Comparison of ENCODE assay signal across 1 cellular context in the genomic region with DNA sequence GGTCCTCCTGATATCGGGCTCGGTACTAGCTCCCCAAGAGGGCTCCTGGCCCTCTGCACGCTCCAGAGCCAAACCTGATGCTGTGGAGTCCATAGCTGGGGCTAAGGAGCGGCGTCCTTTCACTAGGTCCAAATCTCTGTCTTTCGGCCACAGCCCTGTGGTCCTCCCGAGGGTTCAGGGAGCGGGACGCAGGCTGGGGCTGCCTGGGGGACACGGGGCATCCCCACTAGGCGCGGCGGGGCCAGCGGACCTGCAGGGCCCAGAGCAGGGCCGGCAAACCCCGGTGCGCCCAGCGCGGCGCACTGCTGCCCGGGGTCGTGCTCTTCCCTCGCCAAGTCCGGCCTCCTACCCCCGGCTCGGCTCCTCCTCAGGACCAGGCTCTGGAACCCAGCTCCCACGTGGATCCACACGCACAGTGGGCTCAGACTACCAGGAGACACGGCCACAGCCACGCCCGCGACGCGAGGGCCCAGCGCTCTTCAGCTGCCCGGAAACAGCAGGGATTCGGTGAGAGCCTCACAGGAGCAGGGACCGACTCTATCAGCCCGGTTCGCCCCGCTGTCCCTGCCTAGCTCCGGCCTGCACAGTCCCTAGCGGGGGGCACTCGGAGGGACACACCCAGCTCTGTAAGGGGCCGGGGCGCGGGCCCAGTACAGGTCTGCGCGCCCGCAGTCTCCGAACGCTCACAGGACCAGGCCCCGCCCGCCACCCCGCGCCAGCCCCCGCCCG.
TF ChIP-seq lines count a peak whose summit lies in the region.

No MANE protein-coding gene starts in this region.

TF ChIP-seq in HepG2, 621 proteins besides CTCF, POLR2A, EP300 and RAD21 (continued from another document and continues in another):
- TF ChIP-seq, protein P1, sequence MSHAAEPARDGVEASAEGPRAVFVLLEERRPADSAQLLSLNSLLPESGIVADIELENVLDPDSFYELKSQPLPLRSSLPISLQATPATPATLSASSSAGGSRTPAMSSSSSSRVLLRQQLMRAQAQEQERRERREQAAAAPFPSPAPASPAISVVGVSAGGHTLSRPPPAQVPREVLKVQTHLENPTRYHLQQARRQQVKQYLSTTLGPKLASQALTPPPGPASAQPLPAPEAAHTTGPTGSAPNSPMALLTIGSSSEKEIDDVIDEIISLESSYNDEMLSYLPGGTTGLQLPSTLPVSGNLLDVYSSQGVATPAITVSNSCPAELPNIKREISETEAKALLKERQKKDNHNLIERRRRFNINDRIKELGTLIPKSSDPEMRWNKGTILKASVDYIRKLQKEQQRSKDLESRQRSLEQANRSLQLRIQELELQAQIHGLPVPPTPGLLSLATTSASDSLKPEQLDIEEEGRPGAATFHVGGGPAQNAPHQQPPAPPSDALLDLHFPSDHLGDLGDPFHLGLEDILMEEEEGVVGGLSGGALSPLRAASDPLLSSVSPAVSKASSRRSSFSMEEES (CRISPR knock-in tag; IDR thresholded peaks at IDR 0.05): no peak
- TF ChIP-seq, protein P2, sequence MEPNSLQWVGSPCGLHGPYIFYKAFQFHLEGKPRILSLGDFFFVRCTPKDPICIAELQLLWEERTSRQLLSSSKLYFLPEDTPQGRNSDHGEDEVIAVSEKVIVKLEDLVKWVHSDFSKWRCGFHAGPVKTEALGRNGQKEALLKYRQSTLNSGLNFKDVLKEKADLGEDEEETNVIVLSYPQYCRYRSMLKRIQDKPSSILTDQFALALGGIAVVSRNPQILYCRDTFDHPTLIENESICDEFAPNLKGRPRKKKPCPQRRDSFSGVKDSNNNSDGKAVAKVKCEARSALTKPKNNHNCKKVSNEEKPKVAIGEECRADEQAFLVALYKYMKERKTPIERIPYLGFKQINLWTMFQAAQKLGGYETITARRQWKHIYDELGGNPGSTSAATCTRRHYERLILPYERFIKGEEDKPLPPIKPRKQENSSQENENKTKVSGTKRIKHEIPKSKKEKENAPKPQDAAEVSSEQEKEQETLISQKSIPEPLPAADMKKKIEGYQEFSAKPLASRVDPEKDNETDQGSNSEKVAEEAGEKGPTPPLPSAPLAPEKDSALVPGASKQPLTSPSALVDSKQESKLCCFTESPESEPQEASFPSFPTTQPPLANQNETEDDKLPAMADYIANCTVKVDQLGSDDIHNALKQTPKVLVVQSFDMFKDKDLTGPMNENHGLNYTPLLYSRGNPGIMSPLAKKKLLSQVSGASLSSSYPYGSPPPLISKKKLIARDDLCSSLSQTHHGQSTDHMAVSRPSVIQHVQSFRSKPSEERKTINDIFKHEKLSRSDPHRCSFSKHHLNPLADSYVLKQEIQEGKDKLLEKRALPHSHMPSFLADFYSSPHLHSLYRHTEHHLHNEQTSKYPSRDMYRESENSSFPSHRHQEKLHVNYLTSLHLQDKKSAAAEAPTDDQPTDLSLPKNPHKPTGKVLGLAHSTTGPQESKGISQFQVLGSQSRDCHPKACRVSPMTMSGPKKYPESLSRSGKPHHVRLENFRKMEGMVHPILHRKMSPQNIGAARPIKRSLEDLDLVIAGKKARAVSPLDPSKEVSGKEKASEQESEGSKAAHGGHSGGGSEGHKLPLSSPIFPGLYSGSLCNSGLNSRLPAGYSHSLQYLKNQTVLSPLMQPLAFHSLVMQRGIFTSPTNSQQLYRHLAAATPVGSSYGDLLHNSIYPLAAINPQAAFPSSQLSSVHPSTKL (CRISPR knock-in tag; IDR thresholded peaks at IDR 0.05): no peak
- TF ChIP-seq ZNF572 (CRISPR knock-in tag; IDR thresholded peaks at IDR 0.05): 0 out of 2 replicates have a peak, but pooled peaks have one; percentile 52
- TF ChIP-seq, protein P3, sequence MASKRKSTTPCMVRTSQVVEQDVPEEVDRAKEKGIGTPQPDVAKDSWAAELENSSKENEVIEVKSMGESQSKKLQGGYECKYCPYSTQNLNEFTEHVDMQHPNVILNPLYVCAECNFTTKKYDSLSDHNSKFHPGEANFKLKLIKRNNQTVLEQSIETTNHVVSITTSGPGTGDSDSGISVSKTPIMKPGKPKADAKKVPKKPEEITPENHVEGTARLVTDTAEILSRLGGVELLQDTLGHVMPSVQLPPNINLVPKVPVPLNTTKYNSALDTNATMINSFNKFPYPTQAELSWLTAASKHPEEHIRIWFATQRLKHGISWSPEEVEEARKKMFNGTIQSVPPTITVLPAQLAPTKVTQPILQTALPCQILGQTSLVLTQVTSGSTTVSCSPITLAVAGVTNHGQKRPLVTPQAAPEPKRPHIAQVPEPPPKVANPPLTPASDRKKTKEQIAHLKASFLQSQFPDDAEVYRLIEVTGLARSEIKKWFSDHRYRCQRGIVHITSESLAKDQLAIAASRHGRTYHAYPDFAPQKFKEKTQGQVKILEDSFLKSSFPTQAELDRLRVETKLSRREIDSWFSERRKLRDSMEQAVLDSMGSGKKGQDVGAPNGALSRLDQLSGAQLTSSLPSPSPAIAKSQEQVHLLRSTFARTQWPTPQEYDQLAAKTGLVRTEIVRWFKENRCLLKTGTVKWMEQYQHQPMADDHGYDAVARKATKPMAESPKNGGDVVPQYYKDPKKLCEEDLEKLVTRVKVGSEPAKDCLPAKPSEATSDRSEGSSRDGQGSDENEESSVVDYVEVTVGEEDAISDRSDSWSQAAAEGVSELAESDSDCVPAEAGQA (IDR thresholded peaks at IDR 0.05; ENCODE audit: low read depth): no peak
- TF ChIP-seq, protein P3 (CRISPR knock-in tag; IDR thresholded peaks at IDR 0.05; ENCODE audit: borderline replicate concordance): no peak
- no peak for TF ChIP-seq ZSCAN12 (CRISPR knock-in tag; IDR thresholded peaks at IDR 0.05)
- TF ChIP-seq ZNF7 (CRISPR knock-in tag; IDR thresholded peaks at IDR 0.05): no peak
- TF ChIP-seq SRSF1 (optimal IDR thresholded peaks at IDR 0.05; ENCODE audit: low read depth, low read length): no peak
- no peak for TF ChIP-seq SIN3B (IDR thresholded peaks at IDR 0.05; ENCODE audit: low read length)
- peak; percentile 93 for TF ChIP-seq ZBTB38 (CRISPR knock-in tag; IDR thresholded peaks at IDR 0.05)
- no peak for TF ChIP-seq ZSCAN20 (CRISPR knock-in tag; IDR thresholded peaks at IDR 0.05; ENCODE audit: borderline replicate concordance)
- TF ChIP-seq, protein P4, sequence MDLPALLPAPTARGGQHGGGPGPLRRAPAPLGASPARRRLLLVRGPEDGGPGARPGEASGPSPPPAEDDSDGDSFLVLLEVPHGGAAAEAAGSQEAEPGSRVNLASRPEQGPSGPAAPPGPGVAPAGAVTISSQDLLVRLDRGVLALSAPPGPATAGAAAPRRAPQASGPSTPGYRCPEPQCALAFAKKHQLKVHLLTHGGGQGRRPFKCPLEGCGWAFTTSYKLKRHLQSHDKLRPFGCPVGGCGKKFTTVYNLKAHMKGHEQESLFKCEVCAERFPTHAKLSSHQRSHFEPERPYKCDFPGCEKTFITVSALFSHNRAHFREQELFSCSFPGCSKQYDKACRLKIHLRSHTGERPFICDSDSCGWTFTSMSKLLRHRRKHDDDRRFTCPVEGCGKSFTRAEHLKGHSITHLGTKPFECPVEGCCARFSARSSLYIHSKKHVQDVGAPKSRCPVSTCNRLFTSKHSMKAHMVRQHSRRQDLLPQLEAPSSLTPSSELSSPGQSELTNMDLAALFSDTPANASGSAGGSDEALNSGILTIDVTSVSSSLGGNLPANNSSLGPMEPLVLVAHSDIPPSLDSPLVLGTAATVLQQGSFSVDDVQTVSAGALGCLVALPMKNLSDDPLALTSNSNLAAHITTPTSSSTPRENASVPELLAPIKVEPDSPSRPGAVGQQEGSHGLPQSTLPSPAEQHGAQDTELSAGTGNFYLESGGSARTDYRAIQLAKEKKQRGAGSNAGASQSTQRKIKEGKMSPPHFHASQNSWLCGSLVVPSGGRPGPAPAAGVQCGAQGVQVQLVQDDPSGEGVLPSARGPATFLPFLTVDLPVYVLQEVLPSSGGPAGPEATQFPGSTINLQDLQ (CRISPR knock-in tag; IDR thresholded peaks at IDR 0.05): no peak
- TF ChIP-seq HDAC1 (CRISPR knock-in tag; IDR thresholded peaks at IDR 0.05): no peak
- TF ChIP-seq ZNF253 (CRISPR knock-in tag; IDR thresholded peaks at IDR 0.05; ENCODE audit: borderline replicate concordance): no peak
- peak; percentile 10; the same call in 1 of the 2 replicates for TF ChIP-seq SAP130 (CRISPR knock-in tag; IDR thresholded peaks at IDR 0.05; ENCODE audit: low read depth)
- TF ChIP-seq, protein P5, sequence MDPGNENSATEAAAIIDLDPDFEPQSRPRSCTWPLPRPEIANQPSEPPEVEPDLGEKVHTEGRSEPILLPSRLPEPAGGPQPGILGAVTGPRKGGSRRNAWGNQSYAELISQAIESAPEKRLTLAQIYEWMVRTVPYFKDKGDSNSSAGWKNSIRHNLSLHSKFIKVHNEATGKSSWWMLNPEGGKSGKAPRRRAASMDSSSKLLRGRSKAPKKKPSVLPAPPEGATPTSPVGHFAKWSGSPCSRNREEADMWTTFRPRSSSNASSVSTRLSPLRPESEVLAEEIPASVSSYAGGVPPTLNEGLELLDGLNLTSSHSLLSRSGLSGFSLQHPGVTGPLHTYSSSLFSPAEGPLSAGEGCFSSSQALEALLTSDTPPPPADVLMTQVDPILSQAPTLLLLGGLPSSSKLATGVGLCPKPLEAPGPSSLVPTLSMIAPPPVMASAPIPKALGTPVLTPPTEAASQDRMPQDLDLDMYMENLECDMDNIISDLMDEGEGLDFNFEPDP (CRISPR knock-in tag; conservative IDR thresholded peaks at IDR 0.05): no peak
- no peak for TF ChIP-seq ZSCAN31 (CRISPR knock-in tag; IDR thresholded peaks at IDR 0.05; ENCODE audit: low read depth)
- TF ChIP-seq ZMYM4 (CRISPR knock-in tag; IDR thresholded peaks at IDR 0.05): 0 out of 2 replicates have a peak, but pooled peaks have one; percentile 3
- no peak for TF ChIP-seq MTF2 (CRISPR knock-in tag; IDR thresholded peaks at IDR 0.05; ENCODE audit: borderline replicate concordance)
- TF ChIP-seq ADNP (CRISPR knock-in tag; IDR thresholded peaks at IDR 0.05): no peak
- TF ChIP-seq ZNF230 (CRISPR knock-in tag; IDR thresholded peaks at IDR 0.05): no peak
- TF ChIP-seq NFE2L1 (CRISPR knock-in tag; IDR thresholded peaks at IDR 0.05; ENCODE audit: borderline replicate concordance): peak; percentile 56; the same call in 1 of the 2 replicates
- TF ChIP-seq, protein P6, sequence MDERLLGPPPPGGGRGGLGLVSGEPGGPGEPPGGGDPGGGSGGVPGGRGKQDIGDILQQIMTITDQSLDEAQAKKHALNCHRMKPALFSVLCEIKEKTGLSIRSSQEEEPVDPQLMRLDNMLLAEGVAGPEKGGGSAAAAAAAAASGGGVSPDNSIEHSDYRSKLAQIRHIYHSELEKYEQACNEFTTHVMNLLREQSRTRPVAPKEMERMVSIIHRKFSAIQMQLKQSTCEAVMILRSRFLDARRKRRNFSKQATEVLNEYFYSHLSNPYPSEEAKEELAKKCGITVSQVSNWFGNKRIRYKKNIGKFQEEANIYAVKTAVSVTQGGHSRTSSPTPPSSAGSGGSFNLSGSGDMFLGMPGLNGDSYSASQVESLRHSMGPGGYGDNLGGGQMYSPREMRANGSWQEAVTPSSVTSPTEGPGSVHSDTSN (CRISPR knock-in tag; IDR thresholded peaks at IDR 0.05): no peak
- no peak for TF ChIP-seq ZNF530 (CRISPR knock-in tag; IDR thresholded peaks at IDR 0.05; ENCODE audit: low read depth)
- TF ChIP-seq SMARCC2 (IDR thresholded peaks at IDR 0.05): no peak
- 0 out of 2 replicates have a peak, but pooled peaks have one; percentile 21 for TF ChIP-seq DMAP1 (CRISPR knock-in tag; IDR thresholded peaks at IDR 0.05)
- TF ChIP-seq REXO4 (CRISPR knock-in tag; IDR thresholded peaks at IDR 0.05; ENCODE audit: borderline replicate concordance): no peak
- TF ChIP-seq, protein P7, sequence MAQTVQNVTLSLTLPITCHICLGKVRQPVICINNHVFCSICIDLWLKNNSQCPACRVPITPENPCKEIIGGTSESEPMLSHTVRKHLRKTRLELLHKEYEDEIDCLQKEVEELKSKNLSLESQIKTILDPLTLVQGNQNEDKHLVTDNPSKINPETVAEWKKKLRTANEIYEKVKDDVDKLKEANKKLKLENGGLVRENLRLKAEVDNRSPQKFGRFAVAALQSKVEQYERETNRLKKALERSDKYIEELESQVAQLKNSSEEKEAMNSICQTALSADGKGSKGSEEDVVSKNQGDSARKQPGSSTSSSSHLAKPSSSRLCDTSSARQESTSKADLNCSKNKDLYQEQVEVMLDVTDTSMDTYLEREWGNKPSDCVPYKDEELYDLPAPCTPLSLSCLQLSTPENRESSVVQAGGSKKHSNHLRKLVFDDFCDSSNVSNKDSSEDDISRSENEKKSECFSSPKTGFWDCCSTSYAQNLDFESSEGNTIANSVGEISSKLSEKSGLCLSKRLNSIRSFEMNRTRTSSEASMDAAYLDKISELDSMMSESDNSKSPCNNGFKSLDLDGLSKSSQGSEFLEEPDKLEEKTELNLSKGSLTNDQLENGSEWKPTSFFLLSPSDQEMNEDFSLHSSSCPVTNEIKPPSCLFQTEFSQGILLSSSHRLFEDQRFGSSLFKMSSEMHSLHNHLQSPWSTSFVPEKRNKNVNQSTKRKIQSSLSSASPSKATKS (CRISPR knock-in tag; IDR thresholded peaks at IDR 0.05): no peak
- TF ChIP-seq ZNF775 (CRISPR knock-in tag; IDR thresholded peaks at IDR 0.05; ENCODE audit: borderline replicate concordance): no peak
- no peak for TF ChIP-seq ZNF788 (CRISPR knock-in tag; IDR thresholded peaks at IDR 0.05; ENCODE audit: borderline replicate concordance)
- TF ChIP-seq ZSCAN30 (CRISPR knock-in tag; IDR thresholded peaks at IDR 0.05): no peak
- TF ChIP-seq, protein P8, sequence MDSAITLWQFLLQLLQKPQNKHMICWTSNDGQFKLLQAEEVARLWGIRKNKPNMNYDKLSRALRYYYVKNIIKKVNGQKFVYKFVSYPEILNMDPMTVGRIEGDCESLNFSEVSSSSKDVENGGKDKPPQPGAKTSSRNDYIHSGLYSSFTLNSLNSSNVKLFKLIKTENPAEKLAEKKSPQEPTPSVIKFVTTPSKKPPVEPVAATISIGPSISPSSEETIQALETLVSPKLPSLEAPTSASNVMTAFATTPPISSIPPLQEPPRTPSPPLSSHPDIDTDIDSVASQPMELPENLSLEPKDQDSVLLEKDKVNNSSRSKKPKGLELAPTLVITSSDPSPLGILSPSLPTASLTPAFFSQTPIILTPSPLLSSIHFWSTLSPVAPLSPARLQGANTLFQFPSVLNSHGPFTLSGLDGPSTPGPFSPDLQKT (CRISPR knock-in tag; IDR thresholded peaks at IDR 0.05; ENCODE audit: borderline replicate concordance): no peak
- no peak for TF ChIP-seq ZNF431 (CRISPR knock-in tag; IDR thresholded peaks at IDR 0.05; ENCODE audit: borderline replicate concordance, low read depth)
- peak; percentile 74 for TF ChIP-seq ZFY (CRISPR knock-in tag; IDR thresholded peaks at IDR 0.05)
- no peak for TF ChIP-seq ZNF24 (IDR thresholded peaks at IDR 0.05)
